Comparison of ENCODE assay signal across 1 cellular context in the genomic region with DNA sequence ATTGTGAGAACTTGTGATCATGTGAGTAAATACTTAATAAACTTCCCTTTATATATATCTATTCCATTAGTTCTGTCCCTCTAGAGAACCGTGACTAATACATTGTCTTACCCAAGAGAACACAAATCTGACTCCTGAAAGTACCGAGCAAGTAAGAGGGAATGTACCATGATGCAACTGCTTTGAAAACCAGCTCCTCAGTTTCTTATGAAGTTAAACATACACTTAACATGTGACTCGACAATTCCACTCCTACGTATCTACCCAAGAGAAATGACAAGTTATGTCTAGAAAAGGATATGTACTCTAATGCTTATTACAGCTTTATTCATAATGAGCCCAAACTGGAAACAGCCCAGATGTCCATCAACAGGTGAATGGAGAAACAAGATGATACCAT.
TF ChIP-seq lines count a peak whose summit lies in the region.

No MANE protein-coding gene starts in this region.

TF ChIP-seq in K562, 482 proteins besides CTCF, POLR2A, EP300 and RAD21:
- TF ChIP-seq KLF6 (CRISPR knock-in tag; IDR thresholded peaks at IDR 0.05; ENCODE audit: borderline replicate concordance) (no peak), CEBPG (CRISPR knock-in tag; IDR thresholded peaks at IDR 0.05) (no peak), CEBPG (tag; conservative IDR thresholded peaks at IDR 0.05 in 1 of 2, IDR thresholded peaks at IDR 0.05 in 1 of 2) (peak in 1 of 2 experiments; percentile 64; a peak in 2 of 4 replicates), MAFF (IDR thresholded peaks at IDR 0.05; ENCODE audit: low read length) (no peak), ZNF785 (CRISPR knock-in tag; IDR thresholded peaks at IDR 0.05) (no peak), TRIM24 (IDR thresholded peaks at IDR 0.05) (peak; percentile 33 to 34; a peak in 2 of 4 replicates), NR2C1 (IDR thresholded peaks at IDR 0.05) (no peak), NR2C1 (tag; IDR thresholded peaks at IDR 0.05) (no peak), ZNF324 (CRISPR knock-in tag; IDR thresholded peaks at IDR 0.05) (no peak), MTF1 (CRISPR knock-in tag; IDR thresholded peaks at IDR 0.05; ENCODE audit: borderline replicate concordance) (no peak), NFIX (CRISPR knock-in tag; IDR thresholded peaks at IDR 0.05; ENCODE audit: low read depth) (no peak), SRSF7 (optimal IDR thresholded peaks at IDR 0.05; ENCODE audit: low read depth, low read length) (no peak)
- TF ChIP-seq, protein P1, sequence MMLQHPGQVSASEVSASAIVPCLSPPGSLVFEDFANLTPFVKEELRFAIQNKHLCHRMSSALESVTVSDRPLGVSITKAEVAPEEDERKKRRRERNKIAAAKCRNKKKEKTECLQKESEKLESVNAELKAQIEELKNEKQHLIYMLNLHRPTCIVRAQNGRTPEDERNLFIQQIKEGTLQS (IDR thresholded peaks at IDR 0.05) = peak; percentile 37; the same call in 1 of the 2 replicates
- TF ChIP-seq, protein P1 (CRISPR knock-in tag; conservative IDR thresholded peaks at IDR 0.05) = no peak
- TF ChIP-seq, protein P2, sequence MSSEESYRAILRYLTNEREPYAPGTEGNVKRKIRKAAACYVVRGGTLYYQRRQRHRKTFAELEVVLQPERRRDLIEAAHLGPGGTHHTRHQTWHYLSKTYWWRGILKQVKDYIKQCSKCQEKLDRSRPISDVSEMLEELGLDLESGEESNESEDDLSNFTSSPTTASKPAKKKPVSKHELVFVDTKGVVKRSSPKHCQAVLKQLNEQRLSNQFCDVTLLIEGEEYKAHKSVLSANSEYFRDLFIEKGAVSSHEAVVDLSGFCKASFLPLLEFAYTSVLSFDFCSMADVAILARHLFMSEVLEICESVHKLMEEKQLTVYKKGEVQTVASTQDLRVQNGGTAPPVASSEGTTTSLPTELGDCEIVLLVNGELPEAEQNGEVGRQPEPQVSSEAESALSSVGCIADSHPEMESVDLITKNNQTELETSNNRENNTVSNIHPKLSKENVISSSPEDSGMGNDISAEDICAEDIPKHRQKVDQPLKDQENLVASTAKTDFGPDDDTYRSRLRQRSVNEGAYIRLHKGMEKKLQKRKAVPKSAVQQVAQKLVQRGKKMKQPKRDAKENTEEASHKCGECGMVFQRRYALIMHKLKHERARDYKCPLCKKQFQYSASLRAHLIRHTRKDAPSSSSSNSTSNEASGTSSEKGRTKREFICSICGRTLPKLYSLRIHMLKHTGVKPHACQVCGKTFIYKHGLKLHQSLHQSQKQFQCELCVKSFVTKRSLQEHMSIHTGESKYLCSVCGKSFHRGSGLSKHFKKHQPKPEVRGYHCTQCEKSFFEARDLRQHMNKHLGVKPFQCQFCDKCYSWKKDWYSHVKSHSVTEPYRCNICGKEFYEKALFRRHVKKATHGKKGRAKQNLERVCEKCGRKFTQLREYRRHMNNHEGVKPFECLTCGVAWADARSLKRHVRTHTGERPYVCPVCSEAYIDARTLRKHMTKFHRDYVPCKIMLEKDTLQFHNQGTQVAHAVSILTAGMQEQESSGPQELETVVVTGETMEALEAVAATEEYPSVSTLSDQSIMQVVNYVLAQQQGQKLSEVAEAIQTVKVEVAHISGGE (CRISPR knock-in tag; IDR thresholded peaks at IDR 0.05) = no peak
- TF ChIP-seq, protein P3, sequence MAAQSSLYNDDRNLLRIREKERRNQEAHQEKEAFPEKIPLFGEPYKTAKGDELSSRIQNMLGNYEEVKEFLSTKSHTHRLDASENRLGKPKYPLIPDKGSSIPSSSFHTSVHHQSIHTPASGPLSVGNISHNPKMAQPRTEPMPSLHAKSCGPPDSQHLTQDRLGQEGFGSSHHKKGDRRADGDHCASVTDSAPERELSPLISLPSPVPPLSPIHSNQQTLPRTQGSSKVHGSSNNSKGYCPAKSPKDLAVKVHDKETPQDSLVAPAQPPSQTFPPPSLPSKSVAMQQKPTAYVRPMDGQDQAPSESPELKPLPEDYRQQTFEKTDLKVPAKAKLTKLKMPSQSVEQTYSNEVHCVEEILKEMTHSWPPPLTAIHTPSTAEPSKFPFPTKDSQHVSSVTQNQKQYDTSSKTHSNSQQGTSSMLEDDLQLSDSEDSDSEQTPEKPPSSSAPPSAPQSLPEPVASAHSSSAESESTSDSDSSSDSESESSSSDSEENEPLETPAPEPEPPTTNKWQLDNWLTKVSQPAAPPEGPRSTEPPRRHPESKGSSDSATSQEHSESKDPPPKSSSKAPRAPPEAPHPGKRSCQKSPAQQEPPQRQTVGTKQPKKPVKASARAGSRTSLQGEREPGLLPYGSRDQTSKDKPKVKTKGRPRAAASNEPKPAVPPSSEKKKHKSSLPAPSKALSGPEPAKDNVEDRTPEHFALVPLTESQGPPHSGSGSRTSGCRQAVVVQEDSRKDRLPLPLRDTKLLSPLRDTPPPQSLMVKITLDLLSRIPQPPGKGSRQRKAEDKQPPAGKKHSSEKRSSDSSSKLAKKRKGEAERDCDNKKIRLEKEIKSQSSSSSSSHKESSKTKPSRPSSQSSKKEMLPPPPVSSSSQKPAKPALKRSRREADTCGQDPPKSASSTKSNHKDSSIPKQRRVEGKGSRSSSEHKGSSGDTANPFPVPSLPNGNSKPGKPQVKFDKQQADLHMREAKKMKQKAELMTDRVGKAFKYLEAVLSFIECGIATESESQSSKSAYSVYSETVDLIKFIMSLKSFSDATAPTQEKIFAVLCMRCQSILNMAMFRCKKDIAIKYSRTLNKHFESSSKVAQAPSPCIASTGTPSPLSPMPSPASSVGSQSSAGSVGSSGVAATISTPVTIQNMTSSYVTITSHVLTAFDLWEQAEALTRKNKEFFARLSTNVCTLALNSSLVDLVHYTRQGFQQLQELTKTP (IDR thresholded peaks at IDR 0.05; ENCODE audit: low read depth in 1 of 2, partially characterized antibody in 2 of 2) = no peak
- TF ChIP-seq, protein P4, sequence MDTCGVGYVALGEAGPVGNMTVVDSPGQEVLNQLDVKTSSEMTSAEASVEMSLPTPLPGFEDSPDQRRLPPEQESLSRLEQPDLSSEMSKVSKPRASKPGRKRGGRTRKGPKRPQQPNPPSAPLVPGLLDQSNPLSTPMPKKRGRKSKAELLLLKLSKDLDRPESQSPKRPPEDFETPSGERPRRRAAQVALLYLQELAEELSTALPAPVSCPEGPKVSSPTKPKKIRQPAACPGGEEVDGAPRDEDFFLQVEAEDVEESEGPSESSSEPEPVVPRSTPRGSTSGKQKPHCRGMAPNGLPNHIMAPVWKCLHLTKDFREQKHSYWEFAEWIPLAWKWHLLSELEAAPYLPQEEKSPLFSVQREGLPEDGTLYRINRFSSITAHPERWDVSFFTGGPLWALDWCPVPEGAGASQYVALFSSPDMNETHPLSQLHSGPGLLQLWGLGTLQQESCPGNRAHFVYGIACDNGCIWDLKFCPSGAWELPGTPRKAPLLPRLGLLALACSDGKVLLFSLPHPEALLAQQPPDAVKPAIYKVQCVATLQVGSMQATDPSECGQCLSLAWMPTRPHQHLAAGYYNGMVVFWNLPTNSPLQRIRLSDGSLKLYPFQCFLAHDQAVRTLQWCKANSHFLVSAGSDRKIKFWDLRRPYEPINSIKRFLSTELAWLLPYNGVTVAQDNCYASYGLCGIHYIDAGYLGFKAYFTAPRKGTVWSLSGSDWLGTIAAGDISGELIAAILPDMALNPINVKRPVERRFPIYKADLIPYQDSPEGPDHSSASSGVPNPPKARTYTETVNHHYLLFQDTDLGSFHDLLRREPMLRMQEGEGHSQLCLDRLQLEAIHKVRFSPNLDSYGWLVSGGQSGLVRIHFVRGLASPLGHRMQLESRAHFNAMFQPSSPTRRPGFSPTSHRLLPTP (IDR thresholded peaks at IDR 0.05; ENCODE audit: borderline replicate concordance, extremely low read depth, insufficient read length) = no peak
- TF ChIP-seq, protein P5, sequence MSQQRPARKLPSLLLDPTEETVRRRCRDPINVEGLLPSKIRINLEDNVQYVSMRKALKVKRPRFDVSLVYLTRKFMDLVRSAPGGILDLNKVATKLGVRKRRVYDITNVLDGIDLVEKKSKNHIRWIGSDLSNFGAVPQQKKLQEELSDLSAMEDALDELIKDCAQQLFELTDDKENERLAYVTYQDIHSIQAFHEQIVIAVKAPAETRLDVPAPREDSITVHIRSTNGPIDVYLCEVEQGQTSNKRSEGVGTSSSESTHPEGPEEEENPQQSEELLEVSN (IDR thresholded peaks at IDR 0.05; ENCODE audit: borderline replicate concordance in 1 of 2, extremely low read depth in 1 of 2, insufficient read depth in 1 of 2, insufficient read length in 1 of 2, low read depth in 1 of 2, low read length in 1 of 2, poor library complexity in 1 of 2, severe bottlenecking in 1 of 2) = no peak
